Comparison of ENCODE assay signal across 36 cellular contexts in genomic region chr4:136811496-136812077, GRCh38.
"Had no signal": no experiment of that assay in that cellular context is flagged by ENCODE, and none has a peak within 500 bp of the region (broad histone marks: within the 10 kb centered on the region; RNA-seq: fewer than 3 reads in every experiment).

No MANE protein-coding gene starts in this region.

- DNase-seq: activated CD4-positive, alpha-beta memory T cell treated with anti-CD3 and anti-CD28 coated beads, Interleukin-2, amount 10 ng/mL, durations not matched to agents 7 days and 5 days; activated CD4-positive, alpha-beta T cell treated with anti-CD3 and anti-CD28 coated beads for 1 hour; activated CD4-positive, alpha-beta T cell treated with anti-CD3 and anti-CD28 coated beads for 48 hours; activated CD4-positive, CD25-positive, alpha-beta regulatory T cell; activated CD8-positive, alpha-beta memory T cell treated with anti-CD3 and anti-CD28 coated beads for 24 hours; activated CD8-positive, alpha-beta memory T cell treated with anti-CD3 and anti-CD28 coated beads, Interleukin-2, amount 10 ng/mL, durations not matched to agents 7 days and 5 days; activated CD8-positive, alpha-beta memory T cell treated with anti-CD3 and anti-CD28 coated beads, Interleukin-2, amount 50 U/mL, for 48 hours; activated effector memory CD4-positive, alpha-beta T cell treated with anti-CD3 and anti-CD28 coated beads, Interleukin-2, amount 50 U/mL, for 16 hours; activated naive CD4-positive, alpha-beta T cell; activated naive CD4-positive, alpha-beta T cell treated with anti-CD3 and anti-CD28 coated beads, Interleukin-2, amount 50 U/mL, for 16 hours; activated naive CD8-positive, alpha-beta T cell treated with anti-CD3 and anti-CD28 coated beads, Interleukin-2, amount 10 ng/mL, durations not matched to agents 7 days and 5 days; activated T-cell treated with anti-CD3 and anti-CD28 coated beads, Interleukin-2, amount 50 U/mL, for 72 hours; amygdala; body of pancreas; IMR-90; NCI-H1092 treated with DMSO at 0.1 percent for 48 hours; NCI-H1417; NCI-H146; NCI-H187 treated with DMSO at 0.1 percent for 48 hours; NCI-H2081 treated with DMSO at 0.1 percent for 48 hours; NCI-H226; NCI-H526; NCI-H748 treated with DMSO at 0.1 percent for 48 hours; NK-92 treated with Interleukin-12 subunit alpha and Interleukin-12 subunit beta, amount 100 ng/mL, for 24 hours; PC-3; Peyer's patch; RPMI8226; SIG-M5; SW 1271; T-helper 1 cell; T-helper 2 cell; T-helper 9 cell had no signal

- H3K27me3 ChIP-seq: body of pancreas, breast epithelium, Peyer's patch had no signal

- H3K9me3 Mint-ChIP-seq: activated CD4-positive, alpha-beta memory T cell treated with anti-CD3 and anti-CD28 coated beads, Interleukin-2, amount 10 ng/mL, durations not matched to agents 7 days and 5 days; activated naive CD8-positive, alpha-beta T cell treated with anti-CD3 and anti-CD28 coated beads, Interleukin-2, amount 10 ng/mL, durations not matched to agents 7 days and 5 days; activated T-helper 17 cell treated with anti-CD3 and anti-CD28 coated beads, Interleukin-2, amount 50 U/mL, for 72 hours had no signal

- H3K27me3 Mint-ChIP-seq: activated CD4-positive, alpha-beta memory T cell treated with anti-CD3 and anti-CD28 coated beads, Interleukin-2, amount 10 ng/mL, durations not matched to agents 7 days and 5 days; activated CD8-positive, alpha-beta memory T cell treated with anti-CD3 and anti-CD28 coated beads, Interleukin-2, amount 10 ng/mL, durations not matched to agents 7 days and 5 days; activated naive CD8-positive, alpha-beta T cell treated with anti-CD3 and anti-CD28 coated beads, Interleukin-2, amount 10 ng/mL, durations not matched to agents 7 days and 5 days; activated T-helper 17 cell treated with anti-CD3 and anti-CD28 coated beads, Interleukin-2, amount 50 U/mL, for 72 hours had no signal

- H3K27ac ChIP-seq: body of pancreas, breast epithelium, Peyer's patch, VCaP had no signal

- H3K4me3 ChIP-seq: body of pancreas, breast epithelium, K562, Peyer's patch had no signal

- ATAC-seq: activated CD8-positive, alpha-beta memory T cell treated with anti-CD3 and anti-CD28 coated beads, Interleukin-2, amount 10 ng/mL, durations not matched to agents 7 days and 5 days; activated T-cell treated with anti-CD3 and anti-CD28 coated beads, Interleukin-2, amount 50 U/mL, for 72 hours; activated T-helper 17 cell treated with anti-CD3 and anti-CD28 coated beads, Interleukin-2, amount 50 U/mL, for 72 hours; body of pancreas; K562; PC-3 had no signal

- H3K27ac Mint-ChIP-seq: activated CD4-positive, alpha-beta memory T cell treated with anti-CD3 and anti-CD28 coated beads, Interleukin-2, amount 10 ng/mL, durations not matched to agents 7 days and 5 days; activated CD8-positive, alpha-beta memory T cell treated with anti-CD3 and anti-CD28 coated beads, Interleukin-2, amount 10 ng/mL, durations not matched to agents 7 days and 5 days; activated naive CD8-positive, alpha-beta T cell treated with anti-CD3 and anti-CD28 coated beads, Interleukin-2, amount 10 ng/mL, durations not matched to agents 7 days and 5 days; activated T-cell treated with anti-CD3 and anti-CD28 coated beads, Interleukin-2, amount 50 U/mL, for 72 hours; activated T-helper 17 cell treated with anti-CD3 and anti-CD28 coated beads, Interleukin-2, amount 50 U/mL, for 72 hours had no signal

- H3K36me3 Mint-ChIP-seq: activated CD8-positive, alpha-beta memory T cell treated with anti-CD3 and anti-CD28 coated beads, Interleukin-2, amount 10 ng/mL, durations not matched to agents 7 days and 5 days; activated naive CD8-positive, alpha-beta T cell treated with anti-CD3 and anti-CD28 coated beads, Interleukin-2, amount 10 ng/mL, durations not matched to agents 7 days and 5 days had no signal

- H3K4me1 Mint-ChIP-seq: activated CD4-positive, alpha-beta memory T cell treated with anti-CD3 and anti-CD28 coated beads, Interleukin-2, amount 10 ng/mL, durations not matched to agents 7 days and 5 days; activated CD8-positive, alpha-beta memory T cell treated with anti-CD3 and anti-CD28 coated beads, Interleukin-2, amount 10 ng/mL, durations not matched to agents 7 days and 5 days; activated naive CD8-positive, alpha-beta T cell treated with anti-CD3 and anti-CD28 coated beads, Interleukin-2, amount 10 ng/mL, durations not matched to agents 7 days and 5 days; activated T-helper 17 cell treated with anti-CD3 and anti-CD28 coated beads, Interleukin-2, amount 50 U/mL, for 72 hours had no signal

- H3K9me3 ChIP-seq: body of pancreas had no signal

- H3K36me3 ChIP-seq: breast epithelium, Peyer's patch had no signal

- H3K4me1 ChIP-seq: body of pancreas, breast epithelium, Peyer's patch had no signal

- H3K4me3 Mint-ChIP-seq: activated CD4-positive, alpha-beta memory T cell treated with anti-CD3 and anti-CD28 coated beads, Interleukin-2, amount 10 ng/mL, durations not matched to agents 7 days and 5 days; activated CD8-positive, alpha-beta memory T cell treated with anti-CD3 and anti-CD28 coated beads, Interleukin-2, amount 10 ng/mL, durations not matched to agents 7 days and 5 days; activated naive CD8-positive, alpha-beta T cell treated with anti-CD3 and anti-CD28 coated beads, Interleukin-2, amount 10 ng/mL, durations not matched to agents 7 days and 5 days; activated T-cell treated with anti-CD3 and anti-CD28 coated beads, Interleukin-2, amount 50 U/mL, for 72 hours; activated T-helper 17 cell treated with anti-CD3 and anti-CD28 coated beads, Interleukin-2, amount 50 U/mL, for 72 hours had no signal
